ENCODE assay signal across 2 cellular contexts in the genomic region with DNA sequence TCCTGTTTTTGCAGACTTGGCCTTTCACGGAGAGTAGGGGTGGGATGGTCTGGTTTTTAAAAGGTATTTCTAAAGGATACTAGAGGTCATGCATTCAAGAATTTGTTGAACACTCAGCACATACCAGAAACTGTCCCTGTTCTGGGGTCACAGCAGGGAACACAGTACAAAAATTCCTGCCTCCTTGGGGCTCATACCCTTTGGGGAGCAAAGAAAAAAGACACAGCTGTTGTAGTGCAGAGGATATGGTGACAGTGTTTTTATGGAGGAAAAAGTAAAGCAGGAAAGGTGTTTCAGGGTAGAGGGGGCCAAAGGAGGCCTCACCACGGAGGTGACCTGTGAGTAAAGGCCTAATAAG.
TF ChIP-seq lines count a peak whose summit lies in the region.

No MANE protein-coding gene starts in this region.

TF ChIP-seq in H1, 55 proteins besides CTCF, POLR2A, EP300 and RAD21:
- TF ChIP-seq BCL11A (IDR thresholded peaks at IDR 0.05; ENCODE audit: low read depth in 2 of 2, low read length in 2 of 2) (no peak), KDM4A (IDR thresholded peaks at IDR 0.05; ENCODE audit: low read depth, low read length, severe bottlenecking) (no peak), USF2 (IDR thresholded peaks at IDR 0.05; ENCODE audit: low read length) (peak; percentile 6; the same call in 1 of the 2 replicates), RNF2 (IDR thresholded peaks at IDR 0.05; ENCODE audit: borderline replicate concordance, low read depth, low read length, missing control alignments, poor library complexity, severe bottlenecking) (no peak), NANOG (IDR thresholded peaks at IDR 0.05; ENCODE audit: insufficient read depth, low read depth, low read length, poor library complexity, severe bottlenecking) (no peak)

TF ChIP-seq in GM12891, 5 proteins besides CTCF, POLR2A, EP300 and RAD21:
- TF ChIP-seq TAF1 (IDR thresholded peaks at IDR 0.05; ENCODE audit: low read depth, low read length) = no peak
- TF ChIP-seq POLR2AphosphoS5 (IDR thresholded peaks at IDR 0.05; ENCODE audit: low read depth, low read length) = no peak
- no peak for TF ChIP-seq POU2F2 (IDR thresholded peaks at IDR 0.05; ENCODE audit: low read depth, low read length)
- no peak for TF ChIP-seq PAX5 (IDR thresholded peaks at IDR 0.05; ENCODE audit: insufficient read depth, low read length, severe bottlenecking)
- no peak for TF ChIP-seq SPI1 (IDR thresholded peaks at IDR 0.05; ENCODE audit: low read depth, low read length)
TF ChIP-seq in GM12891: peak in this region for 0.
